19 cellular contexts compared by ENCODE assay signal in genomic region chr9:133571896-133572595, GRCh38. TPM values are rescaled to one million over a fixed set of nuclear protein-coding genes. Genes with fewer than 3 reads are reported as not detected.
"Had no signal": no experiment of that assay in that cellular context is flagged by ENCODE, and none has a peak within 500 bp of the region (broad histone marks: within the 10 kb centered on the region; RNA-seq: fewer than 3 reads in every experiment).

No MANE protein-coding gene starts in this region.

- H3K36me3 Mint-ChIP-seq: activated CD8-positive, alpha-beta memory T cell treated with anti-CD3 and anti-CD28 coated beads, Interleukin-2, amount 10 ng/mL, durations not matched to agents 7 days and 5 days; activated naive CD4-positive, alpha-beta T cell treated with anti-CD3 and anti-CD28 coated beads, Interleukin-2, amount 50 U/mL, for 72 hours; WTC11 had no signal

- H3K27ac Mint-ChIP-seq: activated CD4-positive, alpha-beta T cell treated with anti-CD3 and anti-CD28 coated beads, Interleukin-2, amount 10 ng/mL, durations not matched to agents 24 days and 14 days; activated CD8-positive, alpha-beta memory T cell treated with anti-CD3 and anti-CD28 coated beads, Interleukin-2, amount 10 ng/mL, durations not matched to agents 7 days and 5 days; activated naive CD4-positive, alpha-beta T cell treated with anti-CD3 and anti-CD28 coated beads, Interleukin-2, amount 50 U/mL, for 72 hours; activated T-cell treated with anti-CD3 and anti-CD28 coated beads, Interleukin-2, amount 50 U/mL, for 24 hours; activated T-helper 1 cell treated with anti-CD3 and anti-CD28 coated beads, Interleukin-12 subunit alpha, Interleukin-12 subunit beta, Interleukin-2, Interleukin-4 antibody, amounts not matched to agents 30 ng/mL and 10 ng/mL and 1 ng/mL, durations not matched to agents 14 hours and 24 hours and 36 hours; T-helper 1 cell treated with Interleukin-12 subunit alpha and Interleukin-12 subunit beta and Interleukin-4 antibody, amounts not matched to agents 30 μg/mL and 1 μg/mL, for 36 hours had no signal

- ATAC-seq: activated CD8-positive, alpha-beta memory T cell treated with anti-CD3 and anti-CD28 coated beads, Interleukin-2, amount 10 ng/mL, durations not matched to agents 7 days and 5 days; activated naive CD4-positive, alpha-beta T cell treated with anti-CD3 and anti-CD28 coated beads, Interleukin-2, amount 50 U/mL, for 72 hours; WTC11 had no signal

- DNase-seq: activated CD4-positive, alpha-beta T cell treated with anti-CD3 and anti-CD28 coated beads, Interleukin-2, amount 10 ng/mL, durations not matched to agents 24 days and 14 days; activated CD4-positive, alpha-beta T cell treated with anti-CD3 and anti-CD28 coated beads, Interleukin-2, amount 50 U/mL, for 48 hours; activated CD4-positive, CD25-positive, alpha-beta regulatory T cell treated with anti-CD3 and anti-CD28 coated beads, Interleukin-2, amount 50 U/mL, for 72 hours; activated CD8-positive, alpha-beta memory T cell treated with anti-CD3 and anti-CD28 coated beads, Interleukin-2, amount 10 ng/mL, durations not matched to agents 7 days and 5 days; activated effector memory CD4-positive, alpha-beta T cell treated with anti-CD3 and anti-CD28 coated beads, Interleukin-2, amount 50 U/mL, for 16 hours; activated naive CD4-positive, alpha-beta T cell treated with Interleukin-2 at 50 U/mL for 16 hours; activated T-cell treated with anti-CD3 and anti-CD28 coated beads, Interleukin-2, amount 50 U/mL, for 24 hours; MM.1S; NCI-H1436; NCI-H345; NCI-H510A; NK-92 treated with Interleukin-12 subunit alpha and Interleukin-12 subunit beta, amount 100 ng/mL, for 24 hours; SHP77 treated with DMSO at 0.1 percent for 48 hours had no signal

- H3K9me3 Mint-ChIP-seq: activated CD4-positive, alpha-beta T cell treated with anti-CD3 and anti-CD28 coated beads, Interleukin-2, amount 10 ng/mL, durations not matched to agents 24 days and 14 days; activated naive CD4-positive, alpha-beta T cell treated with anti-CD3 and anti-CD28 coated beads, Interleukin-2, amount 50 U/mL, for 72 hours; activated T-cell treated with anti-CD3 and anti-CD28 coated beads, Interleukin-2, amount 50 U/mL, for 24 hours; activated T-helper 1 cell treated with anti-CD3 and anti-CD28 coated beads, Interleukin-12 subunit alpha, Interleukin-12 subunit beta, Interleukin-2, Interleukin-4 antibody, amounts not matched to agents 30 ng/mL and 10 ng/mL and 1 ng/mL, durations not matched to agents 14 hours and 24 hours and 36 hours; T-helper 1 cell treated with Interleukin-12 subunit alpha and Interleukin-12 subunit beta and Interleukin-4 antibody, amounts not matched to agents 30 μg/mL and 1 μg/mL, for 36 hours; WTC11 had no signal

- H3K4me3 Mint-ChIP-seq: activated CD4-positive, alpha-beta T cell treated with anti-CD3 and anti-CD28 coated beads, Interleukin-2, amount 10 ng/mL, durations not matched to agents 24 days and 14 days; activated CD8-positive, alpha-beta memory T cell treated with anti-CD3 and anti-CD28 coated beads, Interleukin-2, amount 10 ng/mL, durations not matched to agents 7 days and 5 days; activated T-cell treated with anti-CD3 and anti-CD28 coated beads, Interleukin-2, amount 50 U/mL, for 24 hours; activated T-helper 1 cell treated with anti-CD3 and anti-CD28 coated beads, Interleukin-12 subunit alpha, Interleukin-12 subunit beta, Interleukin-2, Interleukin-4 antibody, amounts not matched to agents 30 ng/mL and 10 ng/mL and 1 ng/mL, durations not matched to agents 14 hours and 24 hours and 36 hours; T-helper 1 cell treated with Interleukin-12 subunit alpha and Interleukin-12 subunit beta and Interleukin-4 antibody, amounts not matched to agents 30 μg/mL and 1 μg/mL, for 36 hours; WTC11 had no signal

- H3K4me1 Mint-ChIP-seq: activated CD4-positive, alpha-beta T cell treated with anti-CD3 and anti-CD28 coated beads, Interleukin-2, amount 10 ng/mL, durations not matched to agents 24 days and 14 days; activated CD8-positive, alpha-beta memory T cell treated with anti-CD3 and anti-CD28 coated beads, Interleukin-2, amount 10 ng/mL, durations not matched to agents 7 days and 5 days had no signal

RNA-seq across cellular contexts. Expression of gene FAM163B, which starts 37.1 kb away (rescaled TPM):
- total RNA-seq: activated CD4-positive, alpha-beta T cell treated with anti-CD3 and anti-CD28 coated beads, Interleukin-2, amount 10 ng/mL, durations not matched to agents 24 days and 14 days; activated CD8-positive, alpha-beta memory T cell treated with anti-CD3 and anti-CD28 coated beads, Interleukin-2, amount 10 ng/mL, durations not matched to agents 7 days and 5 days; activated naive CD4-positive, alpha-beta T cell treated with anti-CD3 and anti-CD28 coated beads, Interleukin-2, amount 50 U/mL, for 72 hours; activated T-helper 1 cell treated with anti-CD3 and anti-CD28 coated beads, Interleukin-12 subunit alpha, Interleukin-12 subunit beta, Interleukin-2, Interleukin-4 antibody, amounts not matched to agents 30 ng/mL and 10 ng/mL and 1 ng/mL, durations not matched to agents 14 hours and 24 hours and 36 hours; SK-MEL-5 had no signal
- polyA plus RNA-seq: adipose tissue had no signal

RNA-seq across cellular contexts. Expression of gene ADAMTSL2, which starts 37.5 kb away (rescaled TPM):
- total RNA-seq: activated CD4-positive, alpha-beta T cell treated with anti-CD3 and anti-CD28 coated beads, Interleukin-2, amount 10 ng/mL, durations not matched to agents 24 days and 14 days; activated CD8-positive, alpha-beta memory T cell treated with anti-CD3 and anti-CD28 coated beads, Interleukin-2, amount 10 ng/mL, durations not matched to agents 7 days and 5 days; activated T-helper 1 cell treated with anti-CD3 and anti-CD28 coated beads, Interleukin-12 subunit alpha, Interleukin-12 subunit beta, Interleukin-2, Interleukin-4 antibody, amounts not matched to agents 30 ng/mL and 10 ng/mL and 1 ng/mL, durations not matched to agents 14 hours and 24 hours and 36 hours had no signal

RNA-seq across cellular contexts. Expression of gene MYMK, which starts 47.3 kb away (rescaled TPM):
- total RNA-seq: activated CD4-positive, alpha-beta T cell treated with anti-CD3 and anti-CD28 coated beads, Interleukin-2, amount 10 ng/mL, durations not matched to agents 24 days and 14 days; activated CD8-positive, alpha-beta memory T cell treated with anti-CD3 and anti-CD28 coated beads, Interleukin-2, amount 10 ng/mL, durations not matched to agents 7 days and 5 days; activated naive CD4-positive, alpha-beta T cell treated with anti-CD3 and anti-CD28 coated beads, Interleukin-2, amount 50 U/mL, for 72 hours; activated T-helper 1 cell treated with anti-CD3 and anti-CD28 coated beads, Interleukin-12 subunit alpha, Interleukin-12 subunit beta, Interleukin-2, Interleukin-4 antibody, amounts not matched to agents 30 ng/mL and 10 ng/mL and 1 ng/mL, durations not matched to agents 14 hours and 24 hours and 36 hours; SK-MEL-5; WTC11 had no signal
- polyA plus RNA-seq: adipose tissue had no signal
